Comparison of ENCODE assay signal across 10 cellular contexts in genomic region chr7:105885386-105886111, GRCh38. TPM values are rescaled to one million over a fixed set of nuclear protein-coding genes. Genes with fewer than 3 reads are reported as not detected.
DNase-seq lines count a peak whose midpoint lies in the region; ATAC-seq, FAIRE-seq and TF ChIP-seq lines count a peak whose summit lies in the region.
"Had no signal": no experiment of that assay in that cellular context is flagged by ENCODE, and none has a peak within 500 bp of the region (broad histone marks: within the 10 kb centered on the region; RNA-seq: fewer than 3 reads in every experiment).

No MANE protein-coding gene starts in this region.

- intact Hi-C loops in adrenal gland (cut with DNase I) (no loop called here), HepG2 (cut with micrococcal nuclease; ENCODE audit: unreplicated experiment) (no loop called here), kidney (cut with DNase I) (no loop called here)

- H3K4me2 ChIP-seq in HepG2 (ENCODE audit: low read depth, low read length): no peak overlapping the region

- H3K4me1 ChIP-seq in adrenal gland (replicated peaks in 1 of 2) (peaks cover 0 to 10% of the 10 kb centered on the region in 2 donors), HepG2 (ENCODE audit: insufficient read depth, low read length) (peaks cover 13% of the 10 kb centered on the region), kidney (ENCODE audit: control insufficient read depth in 1 of 2, insufficient read depth in 1 of 2, low read depth in 1 of 2, low read length in 2 of 2) (no peaks in the 10 kb centered on the region)

- in situ Hi-C loops in HepG2 (cut with HindIII; ENCODE audit: extremely low pct_ligation_motif_present, low pct_unique_long_range_greater_than_20kb): no loop called here

- TF ChIP-seq POLR2A in adrenal gland (IDR thresholded peaks at IDR 0.05) (no peak), HepG2 (IDR thresholded peaks at IDR 0.05; ENCODE audit: insufficient read depth in 1 of 2, low read depth in 2 of 2, low read length in 2 of 2) (no peak)

- H3K27ac ChIP-seq in adrenal gland (no peak overlapping the region), HepG2 (ENCODE audit: extremely low read length, insufficient read depth, low read length) (no peak overlapping the region), kidney (ENCODE audit: low read depth in 2 of 2, low read length in 2 of 2) (no peak overlapping the region)

- H3K9ac ChIP-seq in HepG2 (ENCODE audit: insufficient read depth, low read depth, low read length) (no peak overlapping the region), kidney (ENCODE audit: low read length in 2 of 2) (no peak overlapping the region)

- H3K4me3 ChIP-seq in adrenal gland (no peak overlapping the region), HepG2 (replicated peaks in 1 of 3; ENCODE audit: insufficient read depth in 1 of 3, low read depth in 2 of 3, low read length in 3 of 3) (no peak overlapping the region), kidney (ENCODE audit: low read length in 2 of 2) (no peak overlapping the region)

- TF ChIP-seq RAD21 in HepG2 (CRISPR knock-in tag; IDR thresholded peaks at IDR 0.05): no peak

- H3K9me3 ChIP-seq in adrenal gland (replicated peaks in 1 of 3): no peaks in the 10 kb centered on the region
- H3K9me3 ChIP-seq in HepG2 (ENCODE audit: low read length): no peaks in the 10 kb centered on the region
- no peaks in the 10 kb centered on the region for H3K9me3 ChIP-seq in kidney (ENCODE audit: control insufficient read depth in 1 of 2, low read length in 2 of 2)

- H2AFZ ChIP-seq in HepG2 (ENCODE audit: low read length): no peak overlapping the region

- no peak for DNase-seq in activated naive CD8-positive, alpha-beta T cell treated with anti-CD3 and anti-CD28 coated beads for 36 hours
- DNase-seq in NCI-H1105 treated with DMSO at 0.1 percent for 48 hours (lab: John Stamatoyannopoulos, UW) (peak; percentile 59), adrenal gland (peak in 6 of 7 donors; percentile 20 to 73 (median 50)), HepG2 (ENCODE audit: low spot score) (no peak), kidney (no peak), HuH-7 (ENCODE audit: low spot score) (no peak)
- DNase-seq in naive thymus-derived CD8-positive, alpha-beta T cell: peak in 5 of 10 donors; percentile 10 to 31 (median 27)
- DNase-seq: activated CD8-positive, alpha-beta memory T cell treated with anti-CD3 and anti-CD28 coated beads, Interleukin-2, amount 10 ng/mL, durations not matched to agents 7 days and 5 days had no signal

- peak; percentile 39 to 51 for ATAC-seq in naive thymus-derived CD8-positive, alpha-beta T cell
- ATAC-seq in HepG2: no peak
- ATAC-seq: activated CD8-positive, alpha-beta memory T cell treated with anti-CD3 and anti-CD28 coated beads, Interleukin-2, amount 10 ng/mL, durations not matched to agents 7 days and 5 days had no signal

- peak overlapping the region; percentile 34 for H3K27ac Mint-ChIP-seq in activated naive CD8-positive, alpha-beta T cell
- no peak overlapping the region for H3K27ac Mint-ChIP-seq in activated naive CD8-positive, alpha-beta T cell treated with anti-CD3 and anti-CD28 coated beads for 36 hours
- H3K27ac Mint-ChIP-seq in naive thymus-derived CD8-positive, alpha-beta T cell: peak overlapping the region in 6 of 10 donors; percentile 38 to 83 (median 48)
- H3K27ac Mint-ChIP-seq: activated CD8-positive, alpha-beta memory T cell treated with anti-CD3 and anti-CD28 coated beads, Interleukin-2, amount 10 ng/mL, durations not matched to agents 7 days and 5 days; T-helper 1 cell treated with Interleukin-12 subunit alpha and Interleukin-12 subunit beta and Interleukin-4 antibody, amounts not matched to agents 30 μg/mL and 1 μg/mL, for 36 hours had no signal

- POLR2A ChIA-PET in naive thymus-derived CD8-positive, alpha-beta T cell (lab: Charles Lee): interaction anchor here (0.6 kb wide), 1 partner anchor 185 kb away, joined by 4 read pairs; no protein-coding TSS in a partner anchor
- POLR2A ChIA-PET in HepG2 (lab: Yijun Ruan, JAX): no interaction called here

- H3K27me3 ChIP-seq in adrenal gland (no peaks in the 10 kb centered on the region), HepG2 (ENCODE audit: control insufficient read depth in 1 of 2, insufficient read depth in 2 of 2, low read length in 2 of 2) (no peaks in the 10 kb centered on the region)

- CTCF ChIA-PET in HepG2 (lab: Yijun Ruan, JAX; ENCODE audit: low intra/inter-chr PET ratio, low total read pairs): no interaction called here

- H3K36me3 ChIP-seq in adrenal gland (replicated peaks in 1 of 2): no peaks in the 10 kb centered on the region
- peaks cover 0 to 6% of the 10 kb centered on the region in 2 experiments; a peak in 2 of 5 replicates for H3K36me3 ChIP-seq in HepG2 (replicated peaks in 1 of 2; ENCODE audit: control insufficient read depth in 1 of 2, insufficient read depth in 2 of 2, low read length in 2 of 2)
- no peaks in the 10 kb centered on the region for H3K36me3 ChIP-seq in kidney (ENCODE audit: control insufficient read depth in 1 of 2, insufficient read depth in 2 of 2, low read length in 2 of 2)

- no peak for FAIRE-seq in HepG2 (lab: Jason Lieb, UNC)
- FAIRE-seq in kidney (lab: Jason Lieb, UNC): no peak

- WGBS in adrenal gland, 4 donors: 82 to 93% (median 85%) methylated on average over 6 of the region's 6 CpGs
- WGBS in HepG2 (ENCODE audit: low lambda C conversion rate): 94% methylated on average over 6 of the region's 6 CpGs

- no peaks in the 10 kb centered on the region; the same call in 1 of the 2 replicates for H4K20me1 ChIP-seq in HepG2 (ENCODE audit: insufficient read depth, low read length)

- H3K27me3 Mint-ChIP-seq in activated naive CD8-positive, alpha-beta T cell: no peaks in the 10 kb centered on the region
- H3K27me3 Mint-ChIP-seq in activated naive CD8-positive, alpha-beta T cell treated with anti-CD3 and anti-CD28 coated beads for 36 hours: peaks cover 4% of the 10 kb centered on the region
- no peaks in the 10 kb centered on the region for H3K27me3 Mint-ChIP-seq in naive thymus-derived CD8-positive, alpha-beta T cell
- H3K27me3 Mint-ChIP-seq: activated CD8-positive, alpha-beta memory T cell treated with anti-CD3 and anti-CD28 coated beads, Interleukin-2, amount 10 ng/mL, durations not matched to agents 7 days and 5 days had no signal

- H3K4me3 Mint-ChIP-seq in activated naive CD8-positive, alpha-beta T cell: no peak overlapping the region
- no peak overlapping the region for H3K4me3 Mint-ChIP-seq in activated naive CD8-positive, alpha-beta T cell treated with anti-CD3 and anti-CD28 coated beads for 36 hours
- H3K4me3 Mint-ChIP-seq in naive thymus-derived CD8-positive, alpha-beta T cell: peak overlapping the region in 4 of 10 donors; percentile 11 to 51 (median 34)
- H3K4me3 Mint-ChIP-seq: activated CD8-positive, alpha-beta memory T cell treated with anti-CD3 and anti-CD28 coated beads, Interleukin-2, amount 10 ng/mL, durations not matched to agents 7 days and 5 days; T-helper 1 cell treated with Interleukin-12 subunit alpha and Interleukin-12 subunit beta and Interleukin-4 antibody, amounts not matched to agents 30 μg/mL and 1 μg/mL, for 36 hours had no signal

- H3K4me1 Mint-ChIP-seq in activated naive CD8-positive, alpha-beta T cell (ENCODE audit: low read depth): peaks cover 42% of the 10 kb centered on the region
- H3K4me1 Mint-ChIP-seq in activated naive CD8-positive, alpha-beta T cell treated with anti-CD3 and anti-CD28 coated beads for 36 hours: peaks cover 20% of the 10 kb centered on the region
- peaks cover 15 to 37% (median 33%) of the 10 kb centered on the region in 4 donors for H3K4me1 Mint-ChIP-seq in naive thymus-derived CD8-positive, alpha-beta T cell

- H3K36me3 Mint-ChIP-seq in activated naive CD8-positive, alpha-beta T cell: peaks cover 2% of the 10 kb centered on the region
- peaks cover 2% of the 10 kb centered on the region for H3K36me3 Mint-ChIP-seq in activated naive CD8-positive, alpha-beta T cell treated with anti-CD3 and anti-CD28 coated beads for 36 hours
- peaks cover 0 to 2% (median 0%) of the 10 kb centered on the region in 3 donors for H3K36me3 Mint-ChIP-seq in naive thymus-derived CD8-positive, alpha-beta T cell
- H3K36me3 Mint-ChIP-seq: activated CD8-positive, alpha-beta memory T cell treated with anti-CD3 and anti-CD28 coated beads, Interleukin-2, amount 10 ng/mL, durations not matched to agents 7 days and 5 days had no signal

- no TSS peak for BruUV-seq in HepG2 (replicated peaks; lab: Mats Ljungman, UMichigan)

- H3K9me3 Mint-ChIP-seq in activated naive CD8-positive, alpha-beta T cell (ENCODE audit: low read depth): no peaks in the 10 kb centered on the region
- peaks cover 3% of the 10 kb centered on the region for H3K9me3 Mint-ChIP-seq in activated naive CD8-positive, alpha-beta T cell treated with anti-CD3 and anti-CD28 coated beads for 36 hours
- H3K9me3 Mint-ChIP-seq in naive thymus-derived CD8-positive, alpha-beta T cell: no peaks in the 10 kb centered on the region
- H3K9me3 Mint-ChIP-seq: T-helper 1 cell treated with Interleukin-12 subunit alpha and Interleukin-12 subunit beta and Interleukin-4 antibody, amounts not matched to agents 30 μg/mL and 1 μg/mL, for 36 hours had no signal

- TF ChIP-seq EP300 in HepG2 (IDR thresholded peaks at IDR 0.05; ENCODE audit: low read depth in 2 of 2, low read length in 2 of 2) (no peak), HepG2 (CRISPR knock-in tag; IDR thresholded peaks at IDR 0.05; ENCODE audit: borderline replicate concordance) (no peak)

- no peak for TF ChIP-seq CTCF in adrenal gland (IDR thresholded peaks at IDR 0.05)
- no peak for TF ChIP-seq CTCF in HepG2 (CRISPR knock-in tag; IDR thresholded peaks at IDR 0.05)
- TF ChIP-seq CTCF in kidney (IDR thresholded peaks at IDR 0.05; ENCODE audit: borderline replicate concordance, extremely low read depth, insufficient read depth): no peak

- peaks cover 44% of the 10 kb centered on the region for H3K79me2 ChIP-seq in HepG2 (ENCODE audit: insufficient read depth, low read length)

RNA-seq across cellular contexts. Expression of gene ATXN7L1, which starts 9.2 kb away (rescaled TPM):
- 1 to 10 TPM; 3.7 to 4.4 TPM for total RNA-seq in activated naive CD8-positive, alpha-beta T cell treated with anti-CD3 and anti-CD28 coated beads for 36 hours
- total RNA-seq in adrenal gland (10 to 100 TPM in 4 of 8 donors, 1 to 10 TPM in 4; 3.6 to 24.6 (median 10.6) TPM), HepG2 (2016; rRNA removed; fragmentation: Illumina TruSeq; extraction: Trizol) (7.7 and 7.8 TPM in 2 replicates), kidney (18.5 TPM)
- polyA plus RNA-seq in adrenal gland (1 to 10 TPM; 4.9 to 9.6 (median 7.4) TPM), HepG2 (2011; rRNA removed) (4.1 and 4.3 TPM in 2 replicates), kidney (ENCODE audit: insufficient read depth, low read depth, low replicate concordance) (12.5 TPM)
- total RNA-seq in naive thymus-derived CD8-positive, alpha-beta T cell: 10 to 100 TPM; 32.9 to 35.1 TPM
- 10 to 100 TPM in 2 of 3 donors, 1 to 10 TPM in 1; 6.7 to 12.7 (median 10.3) TPM for polyA plus RNA-seq in naive thymus-derived CD8-positive, alpha-beta T cell
- 5.5 and 6.6 TPM in 2 replicates for total RNA-seq in HepG2 (2016; cell fraction: cytosol; rRNA removed; fragmentation: Illumina TruSeq; extraction: Trizol; ENCODE audit: low read depth)
- 6.4 and 8.4 TPM in 2 replicates for total RNA-seq in HepG2 (2016; cell fraction: insoluble cytoplasmic fraction; rRNA removed; fragmentation: Illumina TruSeq; extraction: Trizol)
- 6.2 and 7.4 TPM in 2 replicates for total RNA-seq in HepG2 (2016; cell fraction: membrane; rRNA removed; fragmentation: Illumina TruSeq; extraction: Trizol)
- 11.2 and 17.2 TPM in 2 replicates for total RNA-seq in HepG2 (2016; cell fraction: nucleus; rRNA removed; fragmentation: Illumina TruSeq; extraction: Trizol)
- 1.3 and 1.7 TPM in 2 replicates for polyA plus RNA-seq in HepG2 (2011; cell fraction: cytosol; rRNA removed)
- 11.3 and 12.0 TPM in 2 replicates for polyA plus RNA-seq in HepG2 (2011; cell fraction: nucleus; rRNA removed)
- polyA plus RNA-seq in HepG2 (2012): 4.3 and 5.7 TPM in 2 replicates
- polyA plus RNA-seq in HepG2 (2016; cell fraction: cytosol; fragmentation: Illumina TruSeq; extraction: Trizol; ENCODE audit: low read depth): 7.6 and 8.7 TPM in 2 replicates
- 7.7 and 8.4 TPM in 2 replicates for polyA plus RNA-seq in HepG2 (2016; cell fraction: insoluble cytoplasmic fraction; fragmentation: Illumina TruSeq; extraction: Trizol; ENCODE audit: low read depth)
- polyA plus RNA-seq in HepG2 (2016; cell fraction: membrane; fragmentation: Illumina TruSeq; extraction: Trizol; ENCODE audit: low read depth): 7.2 and 7.9 TPM in 2 replicates
- 19.9 and 21.6 TPM in 2 replicates for polyA plus RNA-seq in HepG2 (2016; cell fraction: nucleus; fragmentation: Illumina TruSeq; extraction: Trizol; ENCODE audit: insufficient read depth, low read depth)
- polyA minus RNA-seq in HepG2 (2011; rRNA and poly(A)+ RNA removed; ENCODE audit: low replicate concordance): 6.4 and 6.7 TPM in 2 replicates
- polyA minus RNA-seq in HepG2 (2011; cell fraction: cytosol; rRNA and poly(A)+ RNA removed): 1.5 and 4.4 TPM in 2 replicates
- 16.5 and 21.3 TPM in 2 replicates for polyA minus RNA-seq in HepG2 (2011; cell fraction: nucleus; rRNA and poly(A)+ RNA removed)

Comparison
In these comparisons a context has a peak if more than half of its experiments do, and no peak if none do; other contexts are left out.
1. DNase-seq: peak in NCI-H1105 treated with DMSO at 0.1 percent for 48 hours (single experiment) and adrenal gland (6 of 7); none in activated naive CD8-positive, alpha-beta T cell treated with anti-CD3 and anti-CD28 coated beads for 36 hours (single experiment), HepG2 (single experiment), kidney (single experiment) and HuH-7 (single experiment).